In the genomic region with DNA sequence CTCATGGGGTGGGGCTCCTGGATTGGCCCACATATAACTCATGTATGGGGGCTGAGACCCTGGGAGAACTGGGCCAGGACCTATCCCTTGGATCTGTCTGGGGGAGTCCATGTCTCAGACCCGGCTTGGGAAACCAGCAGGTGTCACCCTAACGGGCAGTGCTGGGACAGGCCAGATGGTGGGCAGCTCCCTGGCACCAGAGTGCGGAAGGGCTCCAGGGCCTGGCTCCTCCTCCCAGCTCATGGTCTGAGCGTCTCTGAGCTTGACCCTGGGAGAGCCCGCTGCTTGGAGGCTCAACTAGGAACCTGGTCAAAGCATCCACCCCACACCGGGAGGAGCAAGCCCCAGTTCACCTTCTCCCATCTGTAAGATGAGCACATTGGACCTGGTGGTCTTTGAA, we compare ENCODE assay signal across 15 cellular contexts. TPM values are rescaled to one million over a fixed set of nuclear protein-coding genes. Genes with fewer than 3 reads are reported as not detected.
A peak's percentile ranks its signal among the peaks of the same experiment; 100 is the strongest.
DNase-seq lines count a peak whose midpoint lies in the region; ATAC-seq and TF ChIP-seq lines count a peak whose summit lies in the region.
"Had no signal": no experiment of that assay in that cellular context is flagged by ENCODE, and none has a peak within 500 bp of the region (broad histone marks: within the 10 kb centered on the region; RNA-seq: fewer than 3 reads in every experiment).

No MANE protein-coding gene starts in this region.

- no peaks in the 10 kb centered on the region for H4K20me1 ChIP-seq in HCT116 (ENCODE audit: insufficient read depth)

- RAD21 ChIA-PET in HCT116 (lab: Charles Lee; ENCODE audit: low non-redundant PET in 1 of 2, low total read pairs in 2 of 2, uncharacterized antibody in 2 of 2, unreplicated experiment in 2 of 2) = interaction anchor here in 1 of 2 experiments (0.5 kb wide), 1 partner anchor 66 kb away, joined by 3 read pairs; no protein-coding TSS in a partner anchor

- no peak overlapping the region for H3K27ac ChIP-seq in HCT116 (ENCODE audit: low read depth, low read length)
- H3K27ac ChIP-seq: RWPE1, spleen, testis had no signal

- no peak for DNase-seq in HCT116 (ENCODE audit: low read depth, low spot score)
- peak; percentile 26 for DNase-seq in globus pallidus (ENCODE audit: low spot score)
- DNase-seq in foreskin melanocyte = no peak
- DNase-seq: activated naive CD4-positive, alpha-beta T cell treated with anti-CD3 and anti-CD28 coated beads for 36 hours; central memory CD4-positive, alpha-beta T cell; natural killer cell; NCI-H446 treated with DMSO at 0.1 percent for 48 hours; spleen; testis had no signal

- H3K4me2 ChIP-seq in HCT116 (ENCODE audit: low read length) = no peak overlapping the region
- H3K4me2 ChIP-seq in skeletal muscle satellite cell (ENCODE audit: low read length) = peak overlapping the region; percentile 9

- H3K9me2 ChIP-seq in HCT116 (ENCODE audit: insufficient read depth) = no peaks in the 10 kb centered on the region

- H3K9ac ChIP-seq in HCT116 (ENCODE audit: low read length) (no peak overlapping the region), skeletal muscle satellite cell (ENCODE audit: low read depth, low read length) (no peak overlapping the region)

- H3K36me3 ChIP-seq in HCT116 (ENCODE audit: control insufficient read depth in 1 of 2, insufficient read depth in 2 of 2, low read length in 2 of 2) (no peaks in the 10 kb centered on the region), skeletal muscle satellite cell (ENCODE audit: insufficient read depth, low read length) (no peaks in the 10 kb centered on the region)
- H3K36me3 ChIP-seq: HAP-1, spleen had no signal

- no peak overlapping the region for H3K4me3 ChIP-seq in HCT116 (replicated peaks in 1 of 2; ENCODE audit: low read depth in 1 of 2, low read length in 2 of 2)
- H3K4me3 ChIP-seq in skeletal muscle satellite cell (ENCODE audit: low read length) = no peak overlapping the region
- H3K4me3 ChIP-seq: HAP-1, spleen, testis had no signal

- CTCF ChIA-PET in HCT116 (lab: Charles Lee) = interaction anchor here (1.2 kb wide), 1 partner anchor 79 kb away, joined by 3 read pairs; no protein-coding TSS in a partner anchor

- no TSS peak for BruUV-seq in HCT116 (replicated peaks; lab: Mats Ljungman, UMichigan)

- TF ChIP-seq CTCF in HCT116 (IDR thresholded peaks at IDR 0.05 in 2 of 3, conservative IDR thresholded peaks at IDR 0.05 in 1 of 3; ENCODE audit: borderline replicate concordance in 1 of 3, insufficient read depth in 1 of 3, low read depth in 2 of 3, low read length in 2 of 3) = peak; percentile 32 to 37 (median 36); a peak in 3 of 6 replicates

- TF ChIP-seq POLR2A in HCT116 (IDR thresholded peaks at IDR 0.05; ENCODE audit: borderline replicate concordance, extremely low read depth, insufficient read depth, insufficient read length) = no peak

- ATAC-seq in HCT116 (peak; percentile 81), SK-N-SH treated with all-trans-retinoic acid at 6 μM for 48 hours (peak; percentile 84), HG02885 (IDR thresholded peaks at IDR 0.05; ENCODE audit: poor library complexity, unreplicated experiment) (no peak), GM21723 (IDR thresholded peaks at IDR 0.05; ENCODE audit: unreplicated experiment) (no peak)
- ATAC-seq: natural killer cell had no signal

- H3K27me3 ChIP-seq in HCT116 (ENCODE audit: insufficient read depth, low read length) (no peaks in the 10 kb centered on the region), skeletal muscle satellite cell (ENCODE audit: control insufficient read depth, insufficient read depth, low read length) (no peaks in the 10 kb centered on the region)
- H3K27me3 ChIP-seq: testis had no signal

- peak; percentile 36; the same call in 1 of the 2 replicates for TF ChIP-seq RAD21 in HCT116 (IDR thresholded peaks at IDR 0.05; ENCODE audit: low read depth)

- H3K9me3 ChIP-seq in HCT116 (ENCODE audit: control insufficient read depth in 1 of 2, insufficient read depth in 1 of 2, low read depth in 1 of 2, low read length in 2 of 2) (no peaks in the 10 kb centered on the region), skeletal muscle satellite cell (replicated peaks; ENCODE audit: low read length) (no peaks in the 10 kb centered on the region)
- H3K9me3 ChIP-seq: HAP-1, spleen, testis had no signal

- H3K4me1 ChIP-seq in HCT116 (ENCODE audit: control insufficient read depth in 1 of 2, insufficient read depth in 2 of 2, low read length in 2 of 2) (peaks cover 0 to 7% of the 10 kb centered on the region in 2 experiments; a peak in 1 of 4 replicates), skeletal muscle satellite cell (ENCODE audit: control insufficient read depth, insufficient read depth, low read length) (peaks cover 7% of the 10 kb centered on the region)
- H3K4me1 ChIP-seq: spleen, testis had no signal

- no peak overlapping the region for H2AFZ ChIP-seq in HCT116 (ENCODE audit: low read depth, low read length, poor library complexity, severe bottlenecking)

- intact Hi-C loops in HCT116 (cut with micrococcal nuclease) = no loop called here

- POLR2A ChIA-PET in HCT116 (lab: Charles Lee) = no interaction called here

- no peaks in the 10 kb centered on the region for H3K79me2 ChIP-seq in HCT116 (ENCODE audit: insufficient read depth, low read length)

TF ChIP-seq in HCT116, 20 proteins besides CTCF, POLR2A, EP300 and RAD21 (continues in another document):
- TF ChIP-seq POLR2AphosphoS5 (IDR thresholded peaks at IDR 0.05; ENCODE audit: low read depth, low read length) (no peak), TCF7L2 (IDR thresholded peaks at IDR 0.05; ENCODE audit: borderline replicate concordance, extremely low read depth, insufficient read depth, insufficient read length) (no peak), EZH2phosphoT487 (IDR thresholded peaks at IDR 0.05; ENCODE audit: borderline replicate concordance) (no peak), EZH2 (IDR thresholded peaks at IDR 0.05) (no peak), ZNF274 (IDR thresholded peaks at IDR 0.05; ENCODE audit: low read depth, low read length) (no peak), SP1 (IDR thresholded peaks at IDR 0.05; ENCODE audit: low read depth) (no peak), SRF (IDR thresholded peaks at IDR 0.05; ENCODE audit: low read depth) (no peak), YY1 (IDR thresholded peaks at IDR 0.05; ENCODE audit: extremely low read depth, insufficient replicate concordance, low read depth, low read length) (no peak), CBX3 (IDR thresholded peaks at IDR 0.05; ENCODE audit: low read depth) (no peak), SIN3A (IDR thresholded peaks at IDR 0.05; ENCODE audit: low read depth) (no peak), FOSL1 (IDR thresholded peaks at IDR 0.05; ENCODE audit: low read depth) (no peak)
- TF ChIP-seq, protein P1, sequence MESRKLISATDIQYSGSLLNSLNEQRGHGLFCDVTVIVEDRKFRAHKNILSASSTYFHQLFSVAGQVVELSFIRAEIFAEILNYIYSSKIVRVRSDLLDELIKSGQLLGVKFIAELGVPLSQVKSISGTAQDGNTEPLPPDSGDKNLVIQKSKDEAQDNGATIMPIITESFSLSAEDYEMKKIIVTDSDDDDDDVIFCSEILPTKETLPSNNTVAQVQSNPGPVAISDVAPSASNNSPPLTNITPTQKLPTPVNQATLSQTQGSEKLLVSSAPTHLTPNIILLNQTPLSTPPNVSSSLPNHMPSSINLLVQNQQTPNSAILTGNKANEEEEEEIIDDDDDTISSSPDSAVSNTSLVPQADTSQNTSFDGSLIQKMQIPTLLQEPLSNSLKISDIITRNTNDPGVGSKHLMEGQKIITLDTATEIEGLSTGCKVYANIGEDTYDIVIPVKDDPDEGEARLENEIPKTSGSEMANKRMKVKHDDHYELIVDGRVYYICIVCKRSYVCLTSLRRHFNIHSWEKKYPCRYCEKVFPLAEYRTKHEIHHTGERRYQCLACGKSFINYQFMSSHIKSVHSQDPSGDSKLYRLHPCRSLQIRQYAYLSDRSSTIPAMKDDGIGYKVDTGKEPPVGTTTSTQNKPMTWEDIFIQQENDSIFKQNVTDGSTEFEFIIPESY (IDR thresholded peaks at IDR 0.05; ENCODE audit: extremely low read depth, insufficient replicate concordance, low read length) = no peak

TF ChIP-seq in SK-N-SH treated with all-trans-retinoic acid at 6 μM for 48 hours, 23 proteins besides CTCF, POLR2A, EP300 and RAD21 (continues in another document):
- TF ChIP-seq TCF4 (CRISPR knock-in tag; IDR thresholded peaks at IDR 0.05; ENCODE audit: borderline replicate concordance) = no peak
- TF ChIP-seq, protein P2, sequence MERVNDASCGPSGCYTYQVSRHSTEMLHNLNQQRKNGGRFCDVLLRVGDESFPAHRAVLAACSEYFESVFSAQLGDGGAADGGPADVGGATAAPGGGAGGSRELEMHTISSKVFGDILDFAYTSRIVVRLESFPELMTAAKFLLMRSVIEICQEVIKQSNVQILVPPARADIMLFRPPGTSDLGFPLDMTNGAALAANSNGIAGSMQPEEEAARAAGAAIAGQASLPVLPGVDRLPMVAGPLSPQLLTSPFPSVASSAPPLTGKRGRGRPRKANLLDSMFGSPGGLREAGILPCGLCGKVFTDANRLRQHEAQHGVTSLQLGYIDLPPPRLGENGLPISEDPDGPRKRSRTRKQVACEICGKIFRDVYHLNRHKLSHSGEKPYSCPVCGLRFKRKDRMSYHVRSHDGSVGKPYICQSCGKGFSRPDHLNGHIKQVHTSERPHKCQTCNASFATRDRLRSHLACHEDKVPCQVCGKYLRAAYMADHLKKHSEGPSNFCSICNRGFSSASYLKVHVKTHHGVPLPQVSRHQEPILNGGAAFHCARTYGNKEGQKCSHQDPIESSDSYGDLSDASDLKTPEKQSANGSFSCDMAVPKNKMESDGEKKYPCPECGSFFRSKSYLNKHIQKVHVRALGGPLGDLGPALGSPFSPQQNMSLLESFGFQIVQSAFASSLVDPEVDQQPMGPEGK (CRISPR knock-in tag; IDR thresholded peaks at IDR 0.05; ENCODE audit: borderline replicate concordance) = no peak
- TF ChIP-seq, protein P3, sequence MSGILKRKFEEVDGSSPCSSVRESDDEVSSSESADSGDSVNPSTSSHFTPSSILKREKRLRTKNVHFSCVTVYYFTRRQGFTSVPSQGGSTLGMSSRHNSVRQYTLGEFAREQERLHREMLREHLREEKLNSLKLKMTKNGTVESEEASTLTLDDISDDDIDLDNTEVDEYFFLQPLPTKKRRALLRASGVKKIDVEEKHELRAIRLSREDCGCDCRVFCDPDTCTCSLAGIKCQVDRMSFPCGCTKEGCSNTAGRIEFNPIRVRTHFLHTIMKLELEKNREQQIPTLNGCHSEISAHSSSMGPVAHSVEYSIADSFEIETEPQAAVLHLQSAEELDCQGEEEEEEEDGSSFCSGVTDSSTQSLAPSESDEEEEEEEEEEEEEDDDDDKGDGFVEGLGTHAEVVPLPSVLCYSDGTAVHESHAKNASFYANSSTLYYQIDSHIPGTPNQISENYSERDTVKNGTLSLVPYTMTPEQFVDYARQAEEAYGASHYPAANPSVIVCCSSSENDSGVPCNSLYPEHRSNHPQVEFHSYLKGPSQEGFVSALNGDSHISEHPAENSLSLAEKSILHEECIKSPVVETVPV (CRISPR knock-in tag; IDR thresholded peaks at IDR 0.05) = no peak
- no peak for TF ChIP-seq ZC3H10 (CRISPR knock-in tag; IDR thresholded peaks at IDR 0.05)
- no peak for TF ChIP-seq ESRRG (CRISPR knock-in tag; IDR thresholded peaks at IDR 0.05)

RNA-seq across cellular contexts. Expression of a gene that starts 15.5 kb away (rescaled TPM):
- total RNA-seq in HCT116 (2021; ENCODE audit: unreplicated experiment) = 68.7 TPM
- 26.6 and 30.0 TPM in 2 replicates for polyA plus RNA-seq in HCT116 (2012)
- total RNA-seq in skeletal muscle satellite cell (2012; rRNA removed) = 34.0 and 41.7 TPM in 2 replicates

Comparison
In these comparisons a context has a peak if more than half of its experiments do, and no peak if none do; other contexts are left out.
1. ATAC-seq: peak in HCT116 (single experiment) and SK-N-SH treated with all-trans-retinoic acid at 6 μM for 48 hours (single experiment); none in HG02885 (single experiment) and GM21723 (single experiment).